ENCODE assay signal across 10 cellular contexts in genomic region chr6:146912730-146913680, GRCh38.
A peak's percentile ranks its signal among the peaks of the same experiment; 100 is the strongest.
DNase-seq lines count a peak whose midpoint lies in the region; ATAC-seq, FAIRE-seq and TF ChIP-seq lines count a peak whose summit lies in the region.
"Had no signal": no experiment of that assay in that cellular context is flagged by ENCODE, and none has a peak within 500 bp of the region (broad histone marks: within the 10 kb centered on the region; RNA-seq: fewer than 3 reads in every experiment).

No MANE protein-coding gene starts in this region.

- no peak for TF ChIP-seq EP300 in A549 (IDR thresholded peaks at IDR 0.05)

- no peak overlapping the region for H3K4ac ChIP-seq in mesendoderm (ENCODE audit: low read depth, low read length)

- no peaks in the 10 kb centered on the region for H3K79me1 ChIP-seq in mesendoderm (ENCODE audit: low read length)

- no peaks in the 10 kb centered on the region for H3K9me3 Mint-ChIP-seq in natural killer cell

- CTCF ChIA-PET in A549 (lab: Yijun Ruan, JAX): interaction anchor here (0.8 kb wide), 2 partner anchors 10 to 11 kb away, joined by 3 to 4 read pairs; no protein-coding TSS in a partner anchor

- no peak for FAIRE-seq in A549 (lab: Jason Lieb, UNC)

- H3K36me3 ChIP-seq in Loucy (ENCODE audit: insufficient read depth, low read length): no peaks in the 10 kb centered on the region
- H3K36me3 ChIP-seq in mesendoderm (ENCODE audit: control insufficient read depth, insufficient read depth, low read length): no peaks in the 10 kb centered on the region
- H3K36me3 ChIP-seq: HAP-1 had no signal

- no peak overlapping the region for H3K4me3 Mint-ChIP-seq in natural killer cell

- peaks cover 0 to 5% of the 10 kb centered on the region in 2 donors for H3K4me1 Mint-ChIP-seq in natural killer cell

- no peak overlapping the region for H3K56ac ChIP-seq in mesendoderm (ENCODE audit: low read length)

- H3K36me3 Mint-ChIP-seq in natural killer cell: no peaks in the 10 kb centered on the region

- H4K20me1 ChIP-seq in Loucy (ENCODE audit: insufficient read depth, low read length, poor library complexity, severe bottlenecking): no peaks in the 10 kb centered on the region

- POLR2A ChIA-PET in A549 (lab: Yijun Ruan, JAX): interaction anchor here (1.0 kb wide), 1 partner anchor 77 kb away, joined by 3 read pairs; no protein-coding TSS in a partner anchor

- no peak overlapping the region for H3K9ac ChIP-seq in Loucy (ENCODE audit: low read depth, low read length, poor library complexity, severe bottlenecking)
- H3K9ac ChIP-seq in mesendoderm (ENCODE audit: low read length): no peak overlapping the region

- no peaks in the 10 kb centered on the region for H3K9me2 ChIP-seq in Loucy (replicated peaks; ENCODE audit: low read depth, low read length)

- H3K4me1 ChIP-seq in A549 (peaks cover 46% of the 10 kb centered on the region), Loucy (ENCODE audit: insufficient read depth, low read length, poor library complexity, severe bottlenecking) (peaks cover 32% of the 10 kb centered on the region), mesendoderm (ENCODE audit: control insufficient read depth, low read depth, low read length) (peaks cover 2% of the 10 kb centered on the region)

- H3K23ac ChIP-seq in mesendoderm (ENCODE audit: low read length): no peak overlapping the region

- no peak overlapping the region for H3K4me3 ChIP-seq in A549
- no peak overlapping the region for H3K4me3 ChIP-seq in Loucy (ENCODE audit: low read length, poor library complexity, severe bottlenecking)
- no peak overlapping the region for H3K4me3 ChIP-seq in choroid plexus epithelial cell (ENCODE audit: low read depth, low read length)
- H3K4me3 ChIP-seq in mesendoderm (ENCODE audit: low read length): no peak overlapping the region
- H3K4me3 ChIP-seq: HAP-1 had no signal

- H3K4me2 ChIP-seq in A549: peak overlapping the region; percentile 97
- no peak overlapping the region for H3K4me2 ChIP-seq in Loucy (ENCODE audit: low read depth, low read length, poor library complexity, severe bottlenecking)
- H3K4me2 ChIP-seq in mesendoderm (ENCODE audit: low read length): no peak overlapping the region

- peak overlapping the region; percentile 2 for H3K18ac ChIP-seq in mesendoderm (ENCODE audit: low read length)

- no peaks in the 10 kb centered on the region for H3K79me2 ChIP-seq in Loucy (ENCODE audit: insufficient read depth, low read length)
- no peaks in the 10 kb centered on the region for H3K79me2 ChIP-seq in mesendoderm (ENCODE audit: control insufficient read depth, insufficient read depth, low read length)

- intact Hi-C loops in natural killer cell (cut with micrococcal nuclease): no loop called here

- ATAC-seq in A549: no peak
- ATAC-seq in natural killer cell: no peak

- H3K27ac Mint-ChIP-seq in natural killer cell: no peak overlapping the region

- no peak overlapping the region for H4K8ac ChIP-seq in mesendoderm (ENCODE audit: low read depth, low read length)

- no peak overlapping the region for H4K5ac ChIP-seq in mesendoderm (ENCODE audit: low read length)

- H3K27me3 Mint-ChIP-seq in natural killer cell (ENCODE audit: low read depth in 2 of 2): peaks cover 4 to 21% of the 10 kb centered on the region in 2 donors

- no peak for DNase-seq in A549 (ENCODE audit: low read depth in 1 of 2, low spot score in 1 of 2)
- DNase-seq in choroid plexus epithelial cell (ENCODE audit: low read depth): peak; percentile 55
- no peak for DNase-seq in mesendoderm
- DNase-seq in stimulated activated CD4-positive, alpha-beta T cell treated with anti-CD3 and anti-CD28 coated beads, Interleukin-4, amount 100 ng/mL, for 24 hours: no peak
- DNase-seq in NCI-H1092 treated with DMSO at 0.1 percent for 48 hours (lab: John Stamatoyannopoulos, UW): no peak
- DNase-seq in NCI-H345 (lab: John Stamatoyannopoulos, UW): no peak
- no peak for DNase-seq in natural killer cell
- DNase-seq: activated T-cell treated with anti-CD3 and anti-CD28 coated beads, Interleukin-2, amount 50 U/mL, for 1 hour had no signal

- H2BK120ac ChIP-seq in mesendoderm (ENCODE audit: low read depth, low read length): no peak overlapping the region

- H3K9me3 ChIP-seq in A549 (no peaks in the 10 kb centered on the region; the same call in 2 of the 3 replicates), Loucy (ENCODE audit: insufficient read depth, low read depth, low read length) (no peaks in the 10 kb centered on the region)
- H3K9me3 ChIP-seq: HAP-1 had no signal

- H3K27me3 ChIP-seq in Loucy (ENCODE audit: insufficient read depth, low read length, poor library complexity, severe bottlenecking): no peaks in the 10 kb centered on the region
- H3K27me3 ChIP-seq in mesendoderm (ENCODE audit: insufficient read depth, low read length, poor library complexity): no peaks in the 10 kb centered on the region

- no peak overlapping the region for H2BK15ac ChIP-seq in mesendoderm (replicated peaks; ENCODE audit: low read depth)

- H3F3A ChIP-seq in Loucy (ENCODE audit: low read depth): no peaks in the 10 kb centered on the region

- 65% methylated on average over 7 of the region's 7 CpGs for WGBS in A549 (ENCODE audit: missing lambda C conversion rate)
- no CpG with 5 or more reads among the region's 7 CpGs for WGBS in mesendoderm (ENCODE audit: extremely low coverage, insufficient coverage, low lambda C conversion rate)

- no peak for TF ChIP-seq POLR2A in A549 (IDR thresholded peaks at IDR 0.05; ENCODE audit: low read length)

- TF ChIP-seq RAD21 in A549 (conservative IDR thresholded peaks at IDR 0.05 in 1 of 2, IDR thresholded peaks at IDR 0.05 in 1 of 2): no peak

- peak overlapping the region; percentile 96 to 100 for H3K27ac ChIP-seq in A549
- no peak overlapping the region for H3K27ac ChIP-seq in mesendoderm (ENCODE audit: low read depth, low read length)

- H2AK5ac ChIP-seq in mesendoderm (ENCODE audit: low read length): no peak overlapping the region

- H2AFZ ChIP-seq in Loucy (ENCODE audit: low read length): 0 out of 2 replicates have a peak overlapping the region, but pooled peaks have one; percentile 0

- H2BK5ac ChIP-seq in mesendoderm (ENCODE audit: low read length): no peak overlapping the region

- TF ChIP-seq CTCF in A549 (IDR thresholded peaks at IDR 0.05): no peak
- no peak for TF ChIP-seq CTCF in Loucy (conservative IDR thresholded peaks at IDR 0.05; ENCODE audit: low read length)
- TF ChIP-seq CTCF in choroid plexus epithelial cell (conservative IDR thresholded peaks at IDR 0.05; ENCODE audit: low read depth, low read length): no peak
- TF ChIP-seq CTCF in natural killer cell (IDR thresholded peaks at IDR 0.05): no peak

TF ChIP-seq in A549, 52 proteins besides CTCF, POLR2A, EP300 and RAD21:
- TF ChIP-seq HOXB13 (CRISPR knock-in tag; IDR thresholded peaks at IDR 0.05; ENCODE audit: low read depth) (no peak), HOXA7 (CRISPR knock-in tag; IDR thresholded peaks at IDR 0.05) (no peak), ZC3H11A (IDR thresholded peaks at IDR 0.05) (no peak)
